In genomic region chr11:76823481-76824028, GRCh38 we compare ENCODE assay signal across 8 cellular contexts. TPM values are rescaled to one million over a fixed set of nuclear protein-coding genes. Genes with fewer than 3 reads are reported as not detected.
DNase-seq lines count a peak whose midpoint lies in the region; ATAC-seq, FAIRE-seq and TF ChIP-seq lines count a peak whose summit lies in the region.

No MANE protein-coding gene starts in this region.

- TF ChIP-seq RAD21 in SK-N-SH (IDR thresholded peaks at IDR 0.05; ENCODE audit: low read length) = no peak

- H3K27ac ChIP-seq in SK-N-SH (ENCODE audit: low read depth in 2 of 2, low read length in 1 of 2) = no peak overlapping the region; a peak in 1 of 4 replicates

- no peaks in the 10 kb centered on the region for H3K9me3 Mint-ChIP-seq in activated naive CD8-positive, alpha-beta T cell treated with anti-CD3 and anti-CD28 coated beads, Interleukin-2, amount 50 U/mL, for 24 hours

- ATAC-seq in SK-N-SH treated with all-trans-retinoic acid at 6 μM for 48 hours = no peak
- ATAC-seq in left lobe of liver = peak; percentile 67
- ATAC-seq in HG03469 (IDR thresholded peaks at IDR 0.05; ENCODE audit: unreplicated experiment) = no peak
- no peak for ATAC-seq in activated naive CD8-positive, alpha-beta T cell treated with anti-CD3 and anti-CD28 coated beads, Interleukin-2, amount 50 U/mL, for 24 hours

- CTCF ChIA-PET in SK-N-SH (lab: Yijun Ruan, JAX) = interaction anchor here (1.0 to 1.8 kb wide), 3 partner anchors 14 to 96 kb away, joined by 4 to 16 read pairs (median 4); no protein-coding TSS in a partner anchor

- H3K4me2 ChIP-seq in SK-N-SH = peak overlapping the region; percentile 60

- H3K79me2 ChIP-seq in SK-N-SH (ENCODE audit: insufficient read depth) = no peaks in the 10 kb centered on the region

- peaks cover 0 to 7% of the 10 kb centered on the region in 2 experiments; a peak in 2 of 4 replicates for H3K4me1 ChIP-seq in SK-N-SH (ENCODE audit: control insufficient read depth in 1 of 2, insufficient read depth in 2 of 2, low read depth in 1 of 2, low read length in 1 of 2)

- no peaks in the 10 kb centered on the region for H3K36me3 Mint-ChIP-seq in activated naive CD8-positive, alpha-beta T cell treated with anti-CD3 and anti-CD28 coated beads, Interleukin-2, amount 50 U/mL, for 24 hours (ENCODE audit: low read depth)

- H3K9ac ChIP-seq in SK-N-SH = no peak overlapping the region; the same call in 1 of the 2 replicates

- no peaks in the 10 kb centered on the region for H3K9me2 ChIP-seq in SK-N-SH

- no peaks in the 10 kb centered on the region for H3K36me3 ChIP-seq in SK-N-SH (replicated peaks in 1 of 2; ENCODE audit: control insufficient read depth in 1 of 2, insufficient read depth in 2 of 2, low read length in 1 of 2)
- no peaks in the 10 kb centered on the region for H3K36me3 ChIP-seq in bronchial epithelial cell (ENCODE audit: control insufficient read depth, insufficient read depth, low read length)

- no peak overlapping the region for H3K27ac Mint-ChIP-seq in activated naive CD8-positive, alpha-beta T cell treated with anti-CD3 and anti-CD28 coated beads, Interleukin-2, amount 50 U/mL, for 24 hours

- H3K27me3 ChIP-seq in SK-N-SH (ENCODE audit: insufficient read depth) (no peaks in the 10 kb centered on the region), bronchial epithelial cell (ENCODE audit: control insufficient read depth, insufficient read depth, low read length) (no peaks in the 10 kb centered on the region)

- 58% methylated on average over 9 of the region's 9 CpGs for WGBS in SK-N-SH (ENCODE audit: low lambda C conversion rate)

- no peak overlapping the region for H3K4me3 ChIP-seq in SK-N-SH (ENCODE audit: low read depth in 2 of 2, low read length in 1 of 2)
- H3K4me3 ChIP-seq in bronchial epithelial cell (ENCODE audit: low read depth, low read length) = no peak overlapping the region

- TF ChIP-seq CTCF in SK-N-SH (IDR thresholded peaks at IDR 0.05) = no peak
- TF ChIP-seq CTCF in bronchial epithelial cell (IDR thresholded peaks at IDR 0.05; ENCODE audit: insufficient read depth, low read length, severe bottlenecking) = no peak

- peaks cover 3% of the 10 kb centered on the region for H3K4me1 Mint-ChIP-seq in activated naive CD8-positive, alpha-beta T cell treated with anti-CD3 and anti-CD28 coated beads, Interleukin-2, amount 50 U/mL, for 24 hours

- no peak for TF ChIP-seq EP300 in SK-N-SH (IDR thresholded peaks at IDR 0.05; ENCODE audit: borderline replicate concordance in 1 of 2, low read depth in 1 of 2, low read length in 1 of 2)

- peak overlapping the region; percentile 86 for H2AFZ ChIP-seq in SK-N-SH (ENCODE audit: low read depth)

- no peak overlapping the region for H3K4me3 Mint-ChIP-seq in activated naive CD8-positive, alpha-beta T cell treated with anti-CD3 and anti-CD28 coated beads, Interleukin-2, amount 50 U/mL, for 24 hours

- no peaks in the 10 kb centered on the region for H3K27me3 Mint-ChIP-seq in activated naive CD8-positive, alpha-beta T cell treated with anti-CD3 and anti-CD28 coated beads, Interleukin-2, amount 50 U/mL, for 24 hours

- no peaks in the 10 kb centered on the region for H3K9me3 ChIP-seq in SK-N-SH

- POLR2A ChIA-PET in SK-N-SH (lab: Yijun Ruan, JAX) = no interaction called here

- no peak for DNase-seq in SK-N-SH
- peak; percentile 96 for DNase-seq in bronchial epithelial cell (ENCODE audit: low read depth)
- DNase-seq in left lobe of liver (ENCODE audit: low spot score) = no peak
- DNase-seq in NCI-H1930 (lab: John Stamatoyannopoulos, UW) = no peak
- no peak for DNase-seq in activated naive CD8-positive, alpha-beta T cell treated with anti-CD3 and anti-CD28 coated beads, Interleukin-2, amount 50 U/mL, for 24 hours
- DNase-seq in GM19239 (ENCODE audit: insufficient read length, low spot score) = no peak

- H3F3A ChIP-seq in SK-N-SH (replicated peaks; ENCODE audit: insufficient read depth) = no peaks in the 10 kb centered on the region

- FAIRE-seq in bronchial epithelial cell (lab: Jason Lieb, UNC) (no peak), GM19239 (lab: Jason Lieb, UNC) (no peak)

- H4K20me1 ChIP-seq in SK-N-SH (ENCODE audit: insufficient read depth) = no peaks in the 10 kb centered on the region

TF ChIP-seq in SK-N-SH, 30 proteins besides CTCF, POLR2A, EP300 and RAD21:
- TF ChIP-seq ELF1 (IDR thresholded peaks at IDR 0.05) (peak; percentile 48; the same call in 1 of the 2 replicates), YY1 (IDR thresholded peaks at IDR 0.05; ENCODE audit: low read depth) (no peak), TCF12 (IDR thresholded peaks at IDR 0.05) (no peak), EZH2phosphoT487 (IDR thresholded peaks at IDR 0.05; ENCODE audit: borderline replicate concordance, low read depth) (no peak), RFX5 (IDR thresholded peaks at IDR 0.05; ENCODE audit: low read length) (no peak)

TF ChIP-seq in SK-N-SH treated with all-trans-retinoic acid at 6 μM for 48 hours, 23 proteins besides CTCF, POLR2A, EP300 and RAD21:
- TF ChIP-seq PPARA (CRISPR knock-in tag; IDR thresholded peaks at IDR 0.05; ENCODE audit: borderline replicate concordance) (no peak), BACH2 (CRISPR knock-in tag; IDR thresholded peaks at IDR 0.05; ENCODE audit: borderline replicate concordance) (no peak), CSDC2 (CRISPR knock-in tag; IDR thresholded peaks at IDR 0.05) (no peak), ZC3H10 (CRISPR knock-in tag; IDR thresholded peaks at IDR 0.05) (no peak), ESRRG (CRISPR knock-in tag; IDR thresholded peaks at IDR 0.05) (no peak)

RNA-seq across cellular contexts. Expression of gene ACER3, which starts 37.2 kb away (rescaled TPM):
- 5.4 and 6.3 TPM in 2 replicates for polyA plus RNA-seq in SK-N-SH (2012; rRNA removed)
- polyA plus RNA-seq in SK-N-SH (2012; cell fraction: cytosol; rRNA removed) = 7.5 and 8.1 TPM in 2 replicates
- 3.5 and 6.4 TPM in 2 replicates for polyA plus RNA-seq in SK-N-SH (2012; cell fraction: nucleus; rRNA removed)
- total RNA-seq in bronchial epithelial cell (5.4 and 12.4 TPM in 2 replicates), left lobe of liver (4.8 TPM)

RNA-seq across cellular contexts. Expression of gene TSKU, which starts 40.4 kb away (rescaled TPM):
- 18.3 and 20.7 TPM in 2 replicates for polyA plus RNA-seq in SK-N-SH (2012; rRNA removed)
- 8.1 and 14.3 TPM in 2 replicates for polyA plus RNA-seq in SK-N-SH (2012; cell fraction: cytosol; rRNA removed)
- polyA plus RNA-seq in SK-N-SH (2012; cell fraction: nucleus; rRNA removed) = 8.7 TPM in 2 replicates
- total RNA-seq in bronchial epithelial cell = 8.2 and 11.1 TPM in 2 replicates
- total RNA-seq in left lobe of liver = 547 TPM

Comparison
In these comparisons a context has a peak if more than half of its experiments do, and no peak if none do; other contexts are left out.
1. RNA of gene TSKU, which starts 40.4 kb away (total RNA-seq): 547 TPM in left lobe of liver (single experiment); 8.2 to 11.1 TPM in bronchial epithelial cell; every median in the first group is over 10 times any median in the second.